ENCODE assay signal across 9 cellular contexts in genomic region chr17:44210342-44211192, GRCh38. TPM values are rescaled to one million over a fixed set of nuclear protein-coding genes. Genes with fewer than 3 reads are reported as not detected.
A peak's percentile ranks its signal among the peaks of the same experiment; 100 is the strongest.
DNase-seq lines count a peak whose midpoint lies in the region; ATAC-seq, FAIRE-seq and TF ChIP-seq lines count a peak whose summit lies in the region.
"Had no signal": no experiment of that assay in that cellular context is flagged by ENCODE, and none has a peak within 500 bp of the region (broad histone marks: within the 10 kb centered on the region; RNA-seq: fewer than 3 reads in every experiment).

No MANE protein-coding gene starts in this region.

- FAIRE-seq in HTR-8/SVneo (lab: Jason Lieb, UNC), result peak; percentile 66

- no peak for TF ChIP-seq EP300 in gastroesophageal sphincter (IDR thresholded peaks at IDR 0.05)

- H3K36me3 Mint-ChIP-seq in osteocyte (ENCODE audit: unreplicated experiment), result peaks cover 38% of the 10 kb centered on the region

- DNase-seq in BJ (ENCODE audit: low read depth) (no peak), HTR-8/SVneo (ENCODE audit: insufficient read length, low spot score) (peak; percentile 56), SIG-M5 (lab: John Stamatoyannopoulos, UW) (peak; percentile 44), osteocyte (ENCODE audit: extremely low spot score, unreplicated experiment) (peak; percentile 93)
- DNase-seq in activated gamma-delta T cell treated with anti-CD3 and anti-CD28 coated beads, Interleukin-2, amount 50 U/mL, for 16 hours (ENCODE audit: low read depth), result peak; percentile 86

- WGBS in gastroesophageal sphincter (ENCODE audit: low coverage in 1 of 2), 2 donors, result no CpG with 5 or more reads among the region's 64 CpGs
- 37% methylated on average over 64 of the region's 64 CpGs for WGBS in thymus

- H3K4me1 ChIP-seq in gastroesophageal sphincter (peaks cover 3 to 44% (median 14%) of the 10 kb centered on the region in 3 donors), thymus (ENCODE audit: control insufficient read depth, insufficient read depth, low read length) (peaks cover 24% of the 10 kb centered on the region)

- peak overlapping the region in 3 of 4 donors; percentile 59 to 78 (median 65) for H3K27ac ChIP-seq in gastroesophageal sphincter
- peak overlapping the region; percentile 25 for H3K27ac ChIP-seq in thymus (ENCODE audit: low read depth)

- H3K36me3 ChIP-seq in BJ (ENCODE audit: control insufficient read depth, insufficient read depth, low read length) (peaks cover 57% of the 10 kb centered on the region), gastroesophageal sphincter (peaks cover 0 to 82% of the 10 kb centered on the region in 2 donors), thymus (ENCODE audit: control insufficient read depth, insufficient read depth) (peaks cover 86% of the 10 kb centered on the region)

- H3K4me3 ChIP-seq in BJ (ENCODE audit: low read depth, low read length) (no peak overlapping the region), gastroesophageal sphincter (peak overlapping the region in 1 of 2 donors; percentile 25), thymus (ENCODE audit: low read length) (peak overlapping the region; percentile 11)

- H3K27ac Mint-ChIP-seq in osteocyte (ENCODE audit: unreplicated experiment), result peak overlapping the region; percentile 12

- H3K4me1 Mint-ChIP-seq in osteocyte (ENCODE audit: unreplicated experiment), result no peaks in the 10 kb centered on the region

- TF ChIP-seq CTCF in BJ (IDR thresholded peaks at IDR 0.05; ENCODE audit: insufficient read depth, low read depth, low read length), result peak; percentile 83
- TF ChIP-seq CTCF in gastroesophageal sphincter (IDR thresholded peaks at IDR 0.05), result peak; percentile 99 to 100 (median 100)
- TF ChIP-seq CTCF in osteocyte (IDR thresholded peaks at IDR 0.05), result peak; percentile 86

- POLR2A ChIA-PET in BJ (lab: Charles Lee), result no interaction called here

- H3K4me3 Mint-ChIP-seq in osteocyte (ENCODE audit: unreplicated experiment), result no peak overlapping the region

- H3K27me3 Mint-ChIP-seq in osteocyte (ENCODE audit: unreplicated experiment), result no peaks in the 10 kb centered on the region

- H3K27me3 ChIP-seq in BJ (ENCODE audit: control insufficient read depth, insufficient read depth, low read length) (no peaks in the 10 kb centered on the region), gastroesophageal sphincter (no peaks in the 10 kb centered on the region), thymus (ENCODE audit: control insufficient read depth, insufficient read depth) (no peaks in the 10 kb centered on the region)

- no peak for TF ChIP-seq POLR2A in gastroesophageal sphincter (IDR thresholded peaks at IDR 0.05)

- H3K9me3 ChIP-seq in gastroesophageal sphincter (no peaks in the 10 kb centered on the region), thymus (ENCODE audit: control insufficient read depth) (no peaks in the 10 kb centered on the region)

- CTCF ChIA-PET in BJ (lab: Yijun Ruan, JAX), result interaction anchor here (0.6 to 6.8 kb wide), 28 partner anchors 8 to 312 kb away, joined by 3 to 59 read pairs (median 4); partner anchors contain the start of genes ATXN7L3, FAM171A2, GRN and HDAC5

- no peaks in the 10 kb centered on the region for H3K9me3 Mint-ChIP-seq in osteocyte (ENCODE audit: unreplicated experiment)

- ATAC-seq in GM19351 (IDR thresholded peaks at IDR 0.05; ENCODE audit: unreplicated experiment) (peak; percentile 77), gastroesophageal sphincter (peak; percentile 97)

RNA-seq across cellular contexts. Expression of gene UBTF, which starts 8.9 kb away (rescaled TPM):
- polyA plus RNA-seq in BJ (2011; rRNA removed), result 19.8 and 21.1 TPM in 2 replicates
- 18.7 TPM in 2 replicates for polyA minus RNA-seq in BJ (2011; rRNA and poly(A)+ RNA removed)
- 10 to 100 TPM; 55.6 to 85.5 (median 60.4) TPM for total RNA-seq in gastroesophageal sphincter
- total RNA-seq in osteocyte, result 96.9 and 99.0 TPM in 2 replicates
- polyA plus RNA-seq in thymus, result 70.1 TPM

RNA-seq across cellular contexts. Expression of gene ATXN7L3, which starts 10.9 kb away (rescaled TPM):
- 47.0 and 53.9 TPM in 2 replicates for polyA plus RNA-seq in BJ (2011; rRNA removed)
- 35.2 and 50.0 TPM in 2 replicates for polyA minus RNA-seq in BJ (2011; rRNA and poly(A)+ RNA removed)
- 10 to 100 TPM; 33.2 to 63.0 (median 49.0) TPM for total RNA-seq in gastroesophageal sphincter
- total RNA-seq in osteocyte, result 86.2 and 89.0 TPM in 2 replicates
- 53.3 TPM for polyA plus RNA-seq in thymus

RNA-seq across cellular contexts. Expression of gene TMUB2, which starts 23.8 kb away (rescaled TPM):
- polyA plus RNA-seq in BJ (2011; rRNA removed), result 43.8 and 64.0 TPM in 2 replicates
- 23.4 and 24.8 TPM in 2 replicates for polyA minus RNA-seq in BJ (2011; rRNA and poly(A)+ RNA removed)
- total RNA-seq in gastroesophageal sphincter, result 10 to 100 TPM; 28.3 to 36.1 (median 29.8) TPM
- 39.3 and 41.3 TPM in 2 replicates for total RNA-seq in osteocyte
- 57.6 TPM for polyA plus RNA-seq in thymus

RNA-seq across cellular contexts. Expression of gene ASB16, which starts 40.1 kb away (rescaled TPM):
- 0.04 TPM in 1 of 2 replicates, not detected in the other for polyA plus RNA-seq in BJ (2011; rRNA removed)
- polyA minus RNA-seq in BJ (2011; rRNA and poly(A)+ RNA removed), result 0.10 TPM in 1 of 2 replicates, not detected in the other
- total RNA-seq in gastroesophageal sphincter, result 1 to 10 TPM; 1.8 to 6.9 (median 3.9) TPM
- not detected in 2 replicates for total RNA-seq in osteocyte
- polyA plus RNA-seq in thymus, result 0.14 TPM
- total RNA-seq: M059J had no signal

RNA-seq across cellular contexts. Expression of gene SLC4A1, which starts 57.4 kb away (rescaled TPM):
- polyA plus RNA-seq in BJ (2011; rRNA removed) (not detected in 2 replicates), thymus (0.37 TPM)
- polyA minus RNA-seq in BJ (2011; rRNA and poly(A)+ RNA removed), result not detected in 2 replicates
- total RNA-seq in gastroesophageal sphincter (under 1 TPM in 3 of 4 donors, not detected in 1; 0.08 to 0.54 (median 0.45) TPM), osteocyte (not detected in 2 replicates)
- total RNA-seq: M059J had no signal
